In genomic region chr12:54579696-54580333, GRCh38 we compare ENCODE assay signal across 9 cellular contexts. TPM values are rescaled to one million over a fixed set of nuclear protein-coding genes. Genes with fewer than 3 reads are reported as not detected.
A peak's percentile ranks its signal among the peaks of the same experiment; 100 is the strongest.
DNase-seq lines count a peak whose midpoint lies in the region; ATAC-seq and TF ChIP-seq lines count a peak whose summit lies in the region.
"Had no signal": no experiment of that assay in that cellular context is flagged by ENCODE, and none has a peak within 500 bp of the region (broad histone marks: within the 10 kb centered on the region; RNA-seq: fewer than 3 reads in every experiment).

No MANE protein-coding gene starts in this region.

- H3K4me3 ChIP-seq in foreskin fibroblast (ENCODE audit: low read depth in 1 of 2, low read length in 2 of 2), result no peak overlapping the region
- no peak overlapping the region for H3K4me3 ChIP-seq in suprapubic skin

- TF ChIP-seq EP300 in suprapubic skin (IDR thresholded peaks at IDR 0.05), result no peak

- H3K36me3 ChIP-seq in suprapubic skin, result no peaks in the 10 kb centered on the region

- no peak overlapping the region for H3K27ac ChIP-seq in suprapubic skin

- 16% methylated on average over 7 of the region's 11 CpGs for WGBS in suprapubic skin

- no peaks in the 10 kb centered on the region for H3K9me3 ChIP-seq in suprapubic skin

- peaks cover 6% of the 10 kb centered on the region for H3K27me3 ChIP-seq in suprapubic skin

- peak; percentile 96 for ATAC-seq in GM19455 (IDR thresholded peaks at IDR 0.05; ENCODE audit: unreplicated experiment)
- peak; percentile 89 for ATAC-seq in HG03469 (IDR thresholded peaks at IDR 0.05; ENCODE audit: unreplicated experiment)

- no peak for TF ChIP-seq POLR2A in suprapubic skin (IDR thresholded peaks at IDR 0.05)

- peak; percentile 99 for TF ChIP-seq CTCF in foreskin fibroblast (IDR thresholded peaks at IDR 0.05; ENCODE audit: low read depth, low read length)
- TF ChIP-seq CTCF in suprapubic skin (IDR thresholded peaks at IDR 0.05), result peak; percentile 93 to 99

- peaks cover 6% of the 10 kb centered on the region for H3K4me1 ChIP-seq in suprapubic skin

- DNase-seq in DMS114 treated with DMSO at 0.1 percent for 48 hours (lab: John Stamatoyannopoulos, UW; ENCODE audit: unreplicated experiment), result peak; percentile 66
- DNase-seq in activated T-helper 1 cell treated with Interleukin-2 at 50 U/mL for 16 hours (ENCODE audit: low read depth), result peak; percentile 62
- DNase-seq in foreskin fibroblast, result peak; percentile 64 to 90
- peak; percentile 71 for DNase-seq in occipital lobe (lab: John Stamatoyannopoulos, UW)
- DNase-seq in suprapubic skin (ENCODE audit: low spot score in 2 of 2), result peak; percentile 92

TF ChIP-seq in PFSK-1, 5 proteins besides CTCF, POLR2A, EP300 and RAD21:
- TF ChIP-seq TAF1 (IDR thresholded peaks at IDR 0.05; ENCODE audit: borderline replicate concordance, insufficient read depth, low read length), result no peak
- TF ChIP-seq SIN3A (IDR thresholded peaks at IDR 0.05; ENCODE audit: borderline replicate concordance, insufficient read depth, low read length), result no peak
- TF ChIP-seq, protein P1, sequence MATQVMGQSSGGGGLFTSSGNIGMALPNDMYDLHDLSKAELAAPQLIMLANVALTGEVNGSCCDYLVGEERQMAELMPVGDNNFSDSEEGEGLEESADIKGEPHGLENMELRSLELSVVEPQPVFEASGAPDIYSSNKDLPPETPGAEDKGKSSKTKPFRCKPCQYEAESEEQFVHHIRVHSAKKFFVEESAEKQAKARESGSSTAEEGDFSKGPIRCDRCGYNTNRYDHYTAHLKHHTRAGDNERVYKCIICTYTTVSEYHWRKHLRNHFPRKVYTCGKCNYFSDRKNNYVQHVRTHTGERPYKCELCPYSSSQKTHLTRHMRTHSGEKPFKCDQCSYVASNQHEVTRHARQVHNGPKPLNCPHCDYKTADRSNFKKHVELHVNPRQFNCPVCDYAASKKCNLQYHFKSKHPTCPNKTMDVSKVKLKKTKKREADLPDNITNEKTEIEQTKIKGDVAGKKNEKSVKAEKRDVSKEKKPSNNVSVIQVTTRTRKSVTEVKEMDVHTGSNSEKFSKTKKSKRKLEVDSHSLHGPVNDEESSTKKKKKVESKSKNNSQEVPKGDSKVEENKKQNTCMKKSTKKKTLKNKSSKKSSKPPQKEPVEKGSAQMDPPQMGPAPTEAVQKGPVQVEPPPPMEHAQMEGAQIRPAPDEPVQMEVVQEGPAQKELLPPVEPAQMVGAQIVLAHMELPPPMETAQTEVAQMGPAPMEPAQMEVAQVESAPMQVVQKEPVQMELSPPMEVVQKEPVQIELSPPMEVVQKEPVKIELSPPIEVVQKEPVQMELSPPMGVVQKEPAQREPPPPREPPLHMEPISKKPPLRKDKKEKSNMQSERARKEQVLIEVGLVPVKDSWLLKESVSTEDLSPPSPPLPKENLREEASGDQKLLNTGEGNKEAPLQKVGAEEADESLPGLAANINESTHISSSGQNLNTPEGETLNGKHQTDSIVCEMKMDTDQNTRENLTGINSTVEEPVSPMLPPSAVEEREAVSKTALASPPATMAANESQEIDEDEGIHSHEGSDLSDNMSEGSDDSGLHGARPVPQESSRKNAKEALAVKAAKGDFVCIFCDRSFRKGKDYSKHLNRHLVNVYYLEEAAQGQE (IDR thresholded peaks at IDR 0.05; ENCODE audit: insufficient read depth in 1 of 2, low read depth in 2 of 2, low read length in 2 of 2), result no peak
- peak; percentile 45 for TF ChIP-seq FOXP2 (optimal IDR thresholded peaks at IDR 0.05; ENCODE audit: borderline replicate concordance, extremely low read depth, extremely low read length, insufficient read depth)

RNA-seq across cellular contexts. Expression of gene PPP1R1A, which starts 8.6 kb away (rescaled TPM):
- not detected for polyA plus RNA-seq in PFSK-1 (2012; ENCODE audit: insufficient read length, low read depth)
- total RNA-seq in occipital lobe (6.7 TPM), suprapubic skin (10 to 100 TPM in 1 of 4 donors, 1 to 10 TPM in 3; 3.5 to 11.0 (median 5.9) TPM)
- total RNA-seq: glomerular endothelial cell had no signal

RNA-seq across cellular contexts. Expression of gene PDE1B, which starts 30.4 kb away (rescaled TPM):
- not detected for polyA plus RNA-seq in PFSK-1 (2012; ENCODE audit: insufficient read length, low read depth)
- total RNA-seq in occipital lobe (6.6 TPM), suprapubic skin (1 to 10 TPM; 1.8 to 4.8 (median 3.9) TPM)
- total RNA-seq: glomerular endothelial cell had no signal

RNA-seq across cellular contexts. Expression of gene LACRT, which starts 54.9 kb away (rescaled TPM):
- polyA plus RNA-seq in PFSK-1 (2012; ENCODE audit: insufficient read length, low read depth), result not detected
- total RNA-seq in occipital lobe (not detected), suprapubic skin (1 to 10 TPM in 1 of 4 donors, not detected in 3; 1.5 TPM)
- total RNA-seq: glomerular endothelial cell had no signal
